In genomic region chr13:48037346-48038173, GRCh38 we compare ENCODE assay signal across 1 cellular context.
TF ChIP-seq lines count a peak whose summit lies in the region.

Gene NUDT15, plus strand, starts transcription at chr13:48037726. Its CDS starts 21 bp downstream, at chr13:48037747.

TF ChIP-seq in HEK293, 187 proteins besides CTCF, POLR2A, EP300 and RAD21 (continued from another document and continues in another):
- TF ChIP-seq ZSCAN4 (tag by site-specific recombination; IDR thresholded peaks at IDR 0.05) (peak; percentile 42; the same call in 1 of the 2 replicates), ZNF530 (tag by site-specific recombination; IDR thresholded peaks at IDR 0.05; ENCODE audit: low read depth) (no peak), ZNF660 (tag by site-specific recombination; IDR thresholded peaks at IDR 0.05) (peak; percentile 76), ZNF629 (tag by site-specific recombination; IDR thresholded peaks at IDR 0.05) (peak; percentile 95), KLF17 (tag by site-specific recombination; IDR thresholded peaks at IDR 0.05) (peak; percentile 88; the same call in 1 of the 2 replicates), KLF8 (tag by site-specific recombination; IDR thresholded peaks at IDR 0.05) (peak; percentile 62; the same call in 1 of the 2 replicates), FEZF1 (tag by site-specific recombination; IDR thresholded peaks at IDR 0.05) (peak; percentile 74), ZIC2 (tag by site-specific recombination; IDR thresholded peaks at IDR 0.05) (peak; percentile 61), ZNF580 (tag by site-specific recombination; IDR thresholded peaks at IDR 0.05) (peak; percentile 86), ZFHX2 (tag by site-specific recombination; conservative IDR thresholded peaks at IDR 0.05) (peak; percentile 69), ZNF398 (tag by site-specific recombination; IDR thresholded peaks at IDR 0.05) (no peak), GLI4 (tag by site-specific recombination; IDR thresholded peaks at IDR 0.05) (0 out of 2 replicates have a peak, but pooled peaks have one; percentile 10), GFI1B (tag by site-specific recombination; IDR thresholded peaks at IDR 0.05) (peak; percentile 55), ZNF366 (tag by site-specific recombination; conservative IDR thresholded peaks at IDR 0.05) (peak; percentile 97), GLIS1 (tag by site-specific recombination; IDR thresholded peaks at IDR 0.05) (peak; percentile 75), IKZF3 (tag by site-specific recombination; IDR thresholded peaks at IDR 0.05) (peak; percentile 74), ZNF621 (tag by site-specific recombination; IDR thresholded peaks at IDR 0.05) (no peak), ZNF324 (tag by site-specific recombination; IDR thresholded peaks at IDR 0.05) (peak; percentile 86), EGR2 (tag by site-specific recombination; IDR thresholded peaks at IDR 0.05; ENCODE audit: low read depth) (peak; percentile 59), ZNF391 (tag by site-specific recombination; IDR thresholded peaks at IDR 0.05; ENCODE audit: borderline replicate concordance, low read depth) (peak; percentile 69; the same call in 1 of the 2 replicates), ZBTB44 (tag by site-specific recombination; IDR thresholded peaks at IDR 0.05) (peak; percentile 33), PRDM10 (tag by site-specific recombination; IDR thresholded peaks at IDR 0.05) (peak; percentile 71), ZNF544 (tag by site-specific recombination; IDR thresholded peaks at IDR 0.05) (no peak), KLF9 (tag by site-specific recombination; IDR thresholded peaks at IDR 0.05; ENCODE audit: low read depth) (peak; percentile 49), PRDM4 (tag by site-specific recombination; IDR thresholded peaks at IDR 0.05) (no peak; the same call in 1 of the 2 replicates), WT1 (tag by site-specific recombination; IDR thresholded peaks at IDR 0.05) (0 out of 2 replicates have a peak, but pooled peaks have one; percentile 66), REST (tag by site-specific recombination; IDR thresholded peaks at IDR 0.05) (peak; percentile 84), KLF16 (tag by site-specific recombination; IDR thresholded peaks at IDR 0.05) (0 out of 2 replicates have a peak, but pooled peaks have one; percentile 67), ZNF610 (tag by site-specific recombination; IDR thresholded peaks at IDR 0.05; ENCODE audit: borderline replicate concordance) (peak; percentile 73; the same call in 1 of the 2 replicates), ZNF202 (tag by site-specific recombination; IDR thresholded peaks at IDR 0.05; ENCODE audit: borderline replicate concordance) (no peak), ZSCAN30 (tag by site-specific recombination; IDR thresholded peaks at IDR 0.05) (peak; percentile 58), TCF7L2 (IDR thresholded peaks at IDR 0.05; ENCODE audit: borderline replicate concordance, low read depth, low read length) (peak; percentile 78; the same call in 1 of the 2 replicates), ZBTB6 (tag by site-specific recombination; IDR thresholded peaks at IDR 0.05) (no peak), PRDM1 (tag by site-specific recombination; IDR thresholded peaks at IDR 0.05) (peak; percentile 64), ZNF501 (tag by site-specific recombination; IDR thresholded peaks at IDR 0.05) (peak; percentile 99), ZNF596 (tag by site-specific recombination; IDR thresholded peaks at IDR 0.05) (no peak), ZNF335 (tag by site-specific recombination; conservative IDR thresholded peaks at IDR 0.05) (peak; percentile 79), GLIS2 (tag by site-specific recombination; IDR thresholded peaks at IDR 0.05) (peak; percentile 5; the same call in 1 of the 2 replicates), ZNF221 (tag by site-specific recombination; IDR thresholded peaks at IDR 0.05; ENCODE audit: borderline replicate concordance) (no peak), SETDB1 (IDR thresholded peaks at IDR 0.05; ENCODE audit: insufficient read length, low read length) (peak; percentile 55), ZNF747 (tag by site-specific recombination; IDR thresholded peaks at IDR 0.05) (no peak), TRIM28 (IDR thresholded peaks at IDR 0.05; ENCODE audit: borderline replicate concordance, low read length) (peak; percentile 32; the same call in 1 of the 2 replicates), ZNF169 (tag by site-specific recombination; IDR thresholded peaks at IDR 0.05) (no peak), MZF1 (tag by site-specific recombination; IDR thresholded peaks at IDR 0.05; ENCODE audit: borderline replicate concordance) (0 out of 2 replicates have a peak, but pooled peaks have one; percentile 37), ZNF132 (tag by site-specific recombination; IDR thresholded peaks at IDR 0.05; ENCODE audit: borderline replicate concordance) (no peak), ZNF76 (tag by site-specific recombination; IDR thresholded peaks at IDR 0.05; ENCODE audit: borderline replicate concordance, low read depth) (peak; percentile 61), ZBTB17 (tag by site-specific recombination; IDR thresholded peaks at IDR 0.05) (peak; percentile 84)
